Comparison of ENCODE assay signal across 5 cellular contexts in the genomic region with DNA sequence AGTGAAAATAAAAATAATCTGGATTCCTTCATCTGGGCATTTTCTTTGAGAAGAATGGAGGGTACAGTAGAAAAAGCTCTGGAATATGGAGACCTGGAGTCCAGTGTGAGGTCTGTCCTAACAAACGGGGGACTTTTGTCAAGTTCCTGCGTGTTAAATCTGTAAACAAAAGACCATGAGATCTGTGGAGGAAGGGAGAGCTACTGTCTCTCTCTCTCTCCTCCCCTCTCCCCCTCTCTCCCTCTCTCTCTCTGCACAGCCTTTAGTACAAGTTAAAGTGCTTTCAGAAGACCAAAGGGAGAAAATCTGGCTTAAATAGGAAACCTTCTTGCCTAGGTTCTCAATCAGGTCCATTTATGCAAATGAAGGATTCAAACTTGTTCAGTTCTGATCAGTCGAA.
"Had no signal": no experiment of that assay in that cellular context is flagged by ENCODE, and none has a peak within 500 bp of the region (broad histone marks: within the 10 kb centered on the region; RNA-seq: fewer than 3 reads in every experiment).

No MANE protein-coding gene starts in this region.

- ATAC-seq: K562 had no signal

- DNase-seq: GOT3, H7, HCEC 1CT, IMR-90 had no signal

- H3K4me3 ChIP-seq: K562 had no signal
